In genomic region chr11:66037327-66037726, GRCh38 we compare ENCODE assay signal across 1 cellular context.
TF ChIP-seq lines count a peak whose summit lies in the region.

No MANE protein-coding gene starts in this region.

TF ChIP-seq in HepG2, 621 proteins besides CTCF, POLR2A, EP300 and RAD21:
- TF ChIP-seq SYNCRIP (IDR thresholded peaks at IDR 0.05; ENCODE audit: insufficient read depth, low read depth, low read length) = no peak
- peak; percentile 61; the same call in 1 of the 2 replicates for TF ChIP-seq RXRA (CRISPR knock-in tag; IDR thresholded peaks at IDR 0.05)
- peak; percentile 54; the same call in 1 of the 2 replicates for TF ChIP-seq ZNF776 (CRISPR knock-in tag; IDR thresholded peaks at IDR 0.05)
- no peak for TF ChIP-seq TAF15 (IDR thresholded peaks at IDR 0.05; ENCODE audit: low read depth, low read length, poor library complexity, severe bottlenecking)
- TF ChIP-seq ETV5 (CRISPR knock-in tag; IDR thresholded peaks at IDR 0.05; ENCODE audit: borderline replicate concordance) = no peak
- TF ChIP-seq ZNF670 (CRISPR knock-in tag; IDR thresholded peaks at IDR 0.05; ENCODE audit: borderline replicate concordance) = no peak
- TF ChIP-seq RXRB (CRISPR knock-in tag; IDR thresholded peaks at IDR 0.05; ENCODE audit: borderline replicate concordance) = peak; percentile 85
- no peak for TF ChIP-seq ZNF282 (IDR thresholded peaks at IDR 0.05; ENCODE audit: partially characterized antibody)
- peak; percentile 75 for TF ChIP-seq PPARG (CRISPR knock-in tag; conservative IDR thresholded peaks at IDR 0.05)
